In genomic region chr3:45170071-45170470, GRCh38 we compare ENCODE assay signal across 15 cellular contexts. TPM values are rescaled to one million over a fixed set of nuclear protein-coding genes. Genes with fewer than 3 reads are reported as not detected.
DNase-seq lines count a peak whose midpoint lies in the region; ATAC-seq and TF ChIP-seq lines count a peak whose summit lies in the region.
"Had no signal": no experiment of that assay in that cellular context is flagged by ENCODE, and none has a peak within 500 bp of the region (broad histone marks: within the 10 kb centered on the region; RNA-seq: fewer than 3 reads in every experiment).

No MANE protein-coding gene starts in this region.

- peaks cover 8% of the 10 kb centered on the region; the same call in 1 of the 2 replicates for H3K9me3 ChIP-seq in Loucy (ENCODE audit: insufficient read depth, low read depth, low read length)
- no peaks in the 10 kb centered on the region for H3K9me3 ChIP-seq in stomach smooth muscle (ENCODE audit: control insufficient read depth in 2 of 2, low read length in 2 of 2)
- H3K9me3 ChIP-seq: colonic mucosa, SJCRH30 had no signal

- H3K9me2 ChIP-seq in Loucy (replicated peaks; ENCODE audit: low read depth, low read length): no peaks in the 10 kb centered on the region

- no peaks in the 10 kb centered on the region for H3K9me3 Mint-ChIP-seq in chondrocyte (ENCODE audit: low read depth)
- H3K9me3 Mint-ChIP-seq in natural killer cell: no peaks in the 10 kb centered on the region

- peak overlapping the region; percentile 25 for H3K4me2 ChIP-seq in Loucy (ENCODE audit: low read depth, low read length, poor library complexity, severe bottlenecking)

- no peaks in the 10 kb centered on the region for H3K36me3 Mint-ChIP-seq in chondrocyte (ENCODE audit: low read depth)
- H3K36me3 Mint-ChIP-seq in natural killer cell: no peaks in the 10 kb centered on the region
- H3K36me3 Mint-ChIP-seq: CD4-positive, alpha-beta memory T cell had no signal

- H3K36me3 ChIP-seq in Loucy (ENCODE audit: insufficient read depth, low read length): no peaks in the 10 kb centered on the region
- no peaks in the 10 kb centered on the region for H3K36me3 ChIP-seq in stomach smooth muscle (ENCODE audit: control insufficient read depth in 2 of 2, insufficient read depth in 2 of 2, low read length in 2 of 2)
- H3K36me3 ChIP-seq: colonic mucosa, SJCRH30 had no signal

- H3K9ac ChIP-seq in Loucy (ENCODE audit: low read depth, low read length, poor library complexity, severe bottlenecking): no peak overlapping the region
- no peak overlapping the region for H3K9ac ChIP-seq in stomach smooth muscle (ENCODE audit: low read length in 2 of 2)

- H3K27me3 Mint-ChIP-seq in chondrocyte (ENCODE audit: low read depth) (no peaks in the 10 kb centered on the region), natural killer cell (ENCODE audit: low read depth in 2 of 2) (peaks cover 0 to 3% of the 10 kb centered on the region in 2 donors)

- peak overlapping the region; percentile 64 for H3K27ac ChIP-seq in stomach smooth muscle (ENCODE audit: low read length)
- H3K27ac ChIP-seq: colonic mucosa, epithelial cell of prostate, SJCRH30 had no signal

- peaks cover 9% of the 10 kb centered on the region for H3F3A ChIP-seq in Loucy (ENCODE audit: low read depth)

- no peak for DNase-seq in chondrocyte (ENCODE audit: low spot score)
- DNase-seq in medulla oblongata (ENCODE audit: extremely low spot score): peak; percentile 57
- no peak for DNase-seq in natural killer cell
- DNase-seq in SKM-1 treated with dmso at 0.1 percent for 144 hours (lab: John Stamatoyannopoulos, UW; ENCODE audit: unreplicated experiment): no peak
- DNase-seq: activated effector memory CD4-positive, alpha-beta T cell treated with Interleukin-2 at 50 U/mL for 16 hours; CD4-positive, alpha-beta memory T cell; colonic mucosa; MV-4-11; NCI-H2107; NK-92 treated with Interleukin-12 subunit alpha and Interleukin-12 subunit beta, amount 100 ng/mL, for 24 hours; SJCRH30 had no signal

- no peaks in the 10 kb centered on the region for H3K79me2 ChIP-seq in Loucy (ENCODE audit: insufficient read depth, low read length)

- H3K4me1 ChIP-seq in Loucy (ENCODE audit: insufficient read depth, low read length, poor library complexity, severe bottlenecking): peaks cover 43% of the 10 kb centered on the region
- H3K4me1 ChIP-seq in stomach smooth muscle (ENCODE audit: control insufficient read depth, insufficient read depth, low read length): peaks cover 22% of the 10 kb centered on the region

- ATAC-seq in natural killer cell (no peak), HG02763 (IDR thresholded peaks at IDR 0.05; ENCODE audit: unreplicated experiment) (no peak)

- H4K20me1 ChIP-seq in Loucy (ENCODE audit: insufficient read depth, low read length, poor library complexity, severe bottlenecking): no peaks in the 10 kb centered on the region

- H3K4me3 Mint-ChIP-seq in chondrocyte (ENCODE audit: unreplicated experiment): no peak overlapping the region
- H3K4me3 Mint-ChIP-seq in natural killer cell: no peak overlapping the region
- H3K4me3 Mint-ChIP-seq: CD4-positive, alpha-beta memory T cell had no signal

- no peak overlapping the region for H3K4me3 ChIP-seq in Loucy (ENCODE audit: low read length, poor library complexity, severe bottlenecking)
- no peak overlapping the region for H3K4me3 ChIP-seq in stomach smooth muscle (ENCODE audit: low read length in 2 of 2)
- H3K4me3 ChIP-seq: colonic mucosa, SJCRH30 had no signal

- H3K27ac Mint-ChIP-seq in chondrocyte (ENCODE audit: unreplicated experiment): peak overlapping the region; percentile 76
- no peak overlapping the region for H3K27ac Mint-ChIP-seq in natural killer cell

- no peak for TF ChIP-seq CTCF in Loucy (conservative IDR thresholded peaks at IDR 0.05; ENCODE audit: low read length)
- TF ChIP-seq CTCF in chondrocyte (IDR thresholded peaks at IDR 0.05): no peak
- TF ChIP-seq CTCF in natural killer cell (IDR thresholded peaks at IDR 0.05): no peak

- intact Hi-C loops in natural killer cell (cut with micrococcal nuclease): no loop called here

- peaks cover 67% of the 10 kb centered on the region for H3K4me1 Mint-ChIP-seq in chondrocyte (ENCODE audit: low read depth)
- H3K4me1 Mint-ChIP-seq in natural killer cell: peaks cover 23 to 25% of the 10 kb centered on the region in 2 donors

- no peaks in the 10 kb centered on the region for H3K27me3 ChIP-seq in Loucy (ENCODE audit: insufficient read depth, low read length, poor library complexity, severe bottlenecking)
- H3K27me3 ChIP-seq in stomach smooth muscle (ENCODE audit: control insufficient read depth in 1 of 2, insufficient read depth in 2 of 2, low read length in 2 of 2): no peaks in the 10 kb centered on the region
- H3K27me3 ChIP-seq: colonic mucosa, SJCRH30 had no signal

- H2AFZ ChIP-seq in Loucy (ENCODE audit: low read length): peak overlapping the region; percentile 71

RNA-seq across cellular contexts. Expression of gene CDCP1, which starts 23.9 kb away (rescaled TPM):
- 0.15 to 0.48 TPM (median 0.18 TPM) in 3 replicates for total RNA-seq in chondrocyte
- under 1 TPM; 0.38 to 0.61 (median 0.48) TPM for total RNA-seq in natural killer cell
- total RNA-seq: SJCRH30 had no signal

RNA-seq across cellular contexts. Expression of gene TMEM158, which starts 56.0 kb away (rescaled TPM):
- 5.8 to 34.8 TPM (median 6.9 TPM) in 3 replicates for total RNA-seq in chondrocyte
- total RNA-seq in natural killer cell: under 1 TPM in 2 of 3 donors, not detected in 1; 0.40 to 0.47 TPM
- total RNA-seq: CD4-positive, alpha-beta memory T cell had no signal
